Comparison of ENCODE assay signal across 9 cellular contexts in genomic region chr16:54286067-54286329, GRCh38. TPM values are rescaled to one million over a fixed set of nuclear protein-coding genes. Genes with fewer than 3 reads are reported as not detected.
A peak's percentile ranks its signal among the peaks of the same experiment; 100 is the strongest.
DNase-seq lines count a peak whose midpoint lies in the region; ATAC-seq and TF ChIP-seq lines count a peak whose summit lies in the region.
"Had no signal": no experiment of that assay in that cellular context is flagged by ENCODE, and none has a peak within 500 bp of the region (broad histone marks: within the 10 kb centered on the region; RNA-seq: fewer than 3 reads in every experiment).

No MANE protein-coding gene starts in this region.

- 0 to 2% (median 1%) methylated on average over 4 to 40 of the region's 40 CpGs for WGBS in adrenal gland, 4 donors
- WGBS in testis, 2 donors, result 0 to 1% methylated on average over 2 to 18 of the region's 40 CpGs

- TF ChIP-seq CTCF in adrenal gland (IDR thresholded peaks at IDR 0.05), result no peak
- TF ChIP-seq CTCF in left lung (IDR thresholded peaks at IDR 0.05), result no peak
- TF ChIP-seq CTCF in testis (IDR thresholded peaks at IDR 0.05), result no peak

- H3K4me3 ChIP-seq in adrenal gland, result peak overlapping the region in 2 of 4 donors; percentile 49 to 61
- H3K4me3 ChIP-seq in left lung, result peak overlapping the region; percentile 47 to 53
- peak overlapping the region; percentile 46 to 55 for H3K4me3 ChIP-seq in testis

- H3K9me3 ChIP-seq in adrenal gland (replicated peaks in 1 of 3) (no peaks in the 10 kb centered on the region), left lung (no peaks in the 10 kb centered on the region), testis (no peaks in the 10 kb centered on the region)

- H3K27ac ChIP-seq in adrenal gland (peak overlapping the region in 3 of 5 donors; percentile 37 to 88 (median 57)), left lung (peak overlapping the region; percentile 75 to 87), testis (no peak overlapping the region)

- no peak for ATAC-seq in left lung

- H3K36me3 ChIP-seq in adrenal gland (replicated peaks in 1 of 2), result no peaks in the 10 kb centered on the region
- no peaks in the 10 kb centered on the region for H3K36me3 ChIP-seq in left lung
- no peaks in the 10 kb centered on the region for H3K36me3 ChIP-seq in testis (ENCODE audit: low read depth, missing control alignments)

- H3K27me3 ChIP-seq in adrenal gland, result peaks cover 88% of the 10 kb centered on the region
- H3K27me3 ChIP-seq in left lung, result peaks cover 65 to 100% of the 10 kb centered on the region in 2 donors
- H3K27me3 ChIP-seq in testis, result no peaks in the 10 kb centered on the region

- intact Hi-C loops in adrenal gland (cut with DNase I) (loop anchor here (5.0 to 10.0 kb wide), 2 partner anchors 646 to 649 kb away; partner anchors contain the start of gene IRX5 (in 2 of the 2)), left lung (cut with DNase I) (loop anchor here in 1 of 2 donors (10.0 kb wide), 1 partner anchor 649 kb away; the partner anchor contains the start of gene IRX5), testis (cut with DNase I; ENCODE audit: low total_unique reads) (no loop called here)

- peak; percentile 56 for DNase-seq in activated CD8-positive, alpha-beta memory T cell treated with anti-CD3 and anti-CD28 coated beads for 24 hours
- DNase-seq in activated CD8-positive, alpha-beta memory T cell treated with anti-CD3 and anti-CD28 coated beads, Interleukin-2, amount 50 U/mL, for 48 hours, result no peak
- peak in 1 of 7 donors; percentile 69 for DNase-seq in adrenal gland
- DNase-seq in left lung, result no peak
- DNase-seq in testis, result no peak
- no peak for DNase-seq in GOT3 (lab: John Stamatoyannopoulos, UW)
- DNase-seq in NAMALWA (ENCODE audit: low spot score), result no peak
- no peak for DNase-seq in RPMI8226
- DNase-seq: OCI-M1 had no signal

- peaks cover 14 to 27% of the 10 kb centered on the region in 2 donors for H3K4me1 ChIP-seq in adrenal gland (replicated peaks in 1 of 2)
- H3K4me1 ChIP-seq in left lung, result peaks cover 0 to 39% of the 10 kb centered on the region in 2 donors
- peaks cover 21% of the 10 kb centered on the region for H3K4me1 ChIP-seq in testis

- TF ChIP-seq POLR2A in adrenal gland (IDR thresholded peaks at IDR 0.05), result peak in 1 of 2 donors; percentile 18
- TF ChIP-seq POLR2A in testis (IDR thresholded peaks at IDR 0.05), result no peak

RNA-seq across cellular contexts. Expression of gene IRX3, which starts 0.6 kb away (rescaled TPM):
- total RNA-seq in adrenal gland (10 to 100 TPM in 6 of 8 donors, 1 to 10 TPM in 2; 7.3 to 18.6 (median 12.0) TPM), left lung (10 to 100 TPM; 40.7 to 42.0 TPM), testis (1 to 10 TPM; 1.2 to 1.6 TPM)
- polyA plus RNA-seq in adrenal gland (1 to 10 TPM; 1.4 to 7.0 (median 2.8) TPM), testis (ENCODE audit: insufficient read depth, low read depth, low replicate concordance) (1.2 TPM)

Comparison
In these comparisons a context has a peak if more than half of its experiments do, and no peak if none do; other contexts are left out.
1. H3K27ac ChIP-seq: peak in adrenal gland (3 of 5) and left lung (2 of 2); none in testis (0 of 2).